ENCODE assay signal across 8 cellular contexts in genomic region chr2:217993817-217994459, GRCh38. TPM values are rescaled to one million over a fixed set of nuclear protein-coding genes. Genes with fewer than 3 reads are reported as not detected.
DNase-seq lines count a peak whose midpoint lies in the region; ATAC-seq and TF ChIP-seq lines count a peak whose summit lies in the region.

No MANE protein-coding gene starts in this region.

- ATAC-seq in HG03457 (IDR thresholded peaks at IDR 0.05; ENCODE audit: unreplicated experiment), result no peak

- no peak overlapping the region for H3K4me3 ChIP-seq in BLaER1 treated with 17β-estradiol and CSF1 and Interleukin-3, amounts not matched to agents 10 nM and 100 nM
- H3K4me3 ChIP-seq in HEK293 (ENCODE audit: low read depth, low read length), result no peak overlapping the region
- no peak overlapping the region for H3K4me3 ChIP-seq in SJCRH30

- DNase-seq in SJCRH30 (peak; percentile 45 to 64), hepatic stellate cell (ENCODE audit: low spot score) (peak; percentile 67), NCI-H146 (lab: John Stamatoyannopoulos, UW) (no peak)
- peak; percentile 69 for DNase-seq in activated naive CD4-positive, alpha-beta T cell treated with anti-CD3 and anti-CD28 coated beads, Interleukin-2, amount 10 ng/mL, durations not matched to agents 7 days and 5 days
- peak; percentile 58 for DNase-seq in stimulated activated CD4-positive, alpha-beta T cell treated with anti-CD3 and anti-CD28 coated beads, Interleukin-12 subunit alpha, Interleukin-12 subunit beta, amount 100 ng/mL, for 4 hours

- POLR2A ChIA-PET in HEK293 (lab: Yijun Ruan, JAX), result interaction anchor here (0.7 kb wide), 1 partner anchor 148 kb away, joined by 4 read pairs; no protein-coding TSS in a partner anchor

- peak overlapping the region in 8 of 11 experiments; percentile 26 to 55 (median 44); a peak in 6 of 22 replicates for H3K9ac ChIP-seq in BLaER1 treated with 17β-estradiol and CSF1 and Interleukin-3, amounts not matched to agents 10 nM and 100 nM

- H3K9me3 Mint-ChIP-seq in activated naive CD4-positive, alpha-beta T cell treated with anti-CD3 and anti-CD28 coated beads, Interleukin-2, amount 10 ng/mL, durations not matched to agents 7 days and 5 days, result no peaks in the 10 kb centered on the region

- CTCF ChIA-PET in HEK293 (lab: Yijun Ruan, JAX), result interaction anchor here (0.6 to 6.9 kb wide), 50 partner anchors 9 to 222 kb away, joined by 3 to 107 read pairs (median 4); partner anchors contain the start of genes RUFY4 and TNS1
- CTCF ChIA-PET in activated naive CD4-positive, alpha-beta T cell treated with anti-CD3 and anti-CD28 coated beads, Interleukin-2, amount 10 ng/mL, durations not matched to agents 7 days and 5 days (lab: Charles Lee), result interaction anchor here (0.6 to 4.7 kb wide), 22 partner anchors 9 to 208 kb away, joined by 3 to 43 read pairs (median 4); partner anchors contain the start of genes RUFY4 and TNS1

- peaks cover 27 to 40% (median 32%) of the 10 kb centered on the region in 10 experiments for H3K4me1 ChIP-seq in BLaER1 treated with 17β-estradiol and CSF1 and Interleukin-3, amounts not matched to agents 10 nM and 100 nM
- H3K4me1 ChIP-seq in HEK293 (ENCODE audit: control insufficient read depth, insufficient read depth, low read length) (peaks cover 4% of the 10 kb centered on the region; the same call in 1 of the 2 replicates), SJCRH30 (no peaks in the 10 kb centered on the region)

- H3K36me3 Mint-ChIP-seq in activated naive CD4-positive, alpha-beta T cell treated with anti-CD3 and anti-CD28 coated beads, Interleukin-2, amount 10 ng/mL, durations not matched to agents 7 days and 5 days, result no peaks in the 10 kb centered on the region

- no peaks in the 10 kb centered on the region; a peak in 1 of 22 replicates for H3K27me3 ChIP-seq in BLaER1 treated with 17β-estradiol and CSF1 and Interleukin-3, amounts not matched to agents 10 nM and 100 nM
- peaks cover 3% of the 10 kb centered on the region; the same call in 1 of the 2 replicates for H3K27me3 ChIP-seq in SJCRH30

- H3K27ac ChIP-seq in BLaER1 treated with 17β-estradiol and CSF1 and Interleukin-3, amounts not matched to agents 10 nM and 100 nM, result peak overlapping the region in 3 of 11 experiments; percentile 11 to 36 (median 25); a peak in 2 of 22 replicates
- H3K27ac ChIP-seq in HEK293 (ENCODE audit: extremely low read depth, low read depth, low read length), result no peak overlapping the region
- no peak overlapping the region for H3K27ac ChIP-seq in SJCRH30

- no peaks in the 10 kb centered on the region for H3K9me3 ChIP-seq in BLaER1 treated with 17β-estradiol and CSF1 and Interleukin-3, amounts not matched to agents 10 nM and 100 nM (replicated peaks in 1 of 11)
- no peaks in the 10 kb centered on the region for H3K9me3 ChIP-seq in HEK293 (ENCODE audit: control insufficient read depth, insufficient read depth, low read depth, low read length)
- no peaks in the 10 kb centered on the region for H3K9me3 ChIP-seq in SJCRH30 (replicated peaks)

- H3K4me2 ChIP-seq in BLaER1 treated with 17β-estradiol and CSF1 and Interleukin-3, amounts not matched to agents 10 nM and 100 nM, result peak overlapping the region; percentile 53 to 79 (median 71); a peak in 21 of 22 replicates

- H3K36me3 ChIP-seq in BLaER1 treated with 17β-estradiol and CSF1 and Interleukin-3, amounts not matched to agents 10 nM and 100 nM, result peaks cover 0 to 45% (median 6%) of the 10 kb centered on the region in 11 experiments; a peak in 8 of 22 replicates
- no peaks in the 10 kb centered on the region for H3K36me3 ChIP-seq in HEK293 (ENCODE audit: control insufficient read depth in 2 of 2, insufficient read depth in 1 of 2, low read length in 2 of 2)
- no peaks in the 10 kb centered on the region for H3K36me3 ChIP-seq in SJCRH30

- no peak overlapping the region for H3K4me3 Mint-ChIP-seq in activated naive CD4-positive, alpha-beta T cell treated with anti-CD3 and anti-CD28 coated beads, Interleukin-2, amount 10 ng/mL, durations not matched to agents 7 days and 5 days

- H3K27me3 Mint-ChIP-seq in activated naive CD4-positive, alpha-beta T cell treated with anti-CD3 and anti-CD28 coated beads, Interleukin-2, amount 10 ng/mL, durations not matched to agents 7 days and 5 days, result peaks cover 17% of the 10 kb centered on the region

- H4K20me1 ChIP-seq in BLaER1 treated with 17β-estradiol and CSF1 and Interleukin-3, amounts not matched to agents 10 nM and 100 nM, result peaks cover 0 to 29% (median 0%) of the 10 kb centered on the region in 11 experiments; a peak in 5 of 22 replicates

- TF ChIP-seq CTCF in HEK293 (tag by site-specific recombination; IDR thresholded peaks at IDR 0.05), result peak; percentile 71

- H3K4me1 Mint-ChIP-seq in activated naive CD4-positive, alpha-beta T cell treated with anti-CD3 and anti-CD28 coated beads, Interleukin-2, amount 10 ng/mL, durations not matched to agents 7 days and 5 days, result no peaks in the 10 kb centered on the region

- no peak overlapping the region for H3K27ac Mint-ChIP-seq in activated naive CD4-positive, alpha-beta T cell treated with anti-CD3 and anti-CD28 coated beads, Interleukin-2, amount 10 ng/mL, durations not matched to agents 7 days and 5 days

TF ChIP-seq in HEK293, 187 proteins besides CTCF, POLR2A, EP300 and RAD21:
- no peak for TF ChIP-seq ELK4 (IDR thresholded peaks at IDR 0.05; ENCODE audit: borderline replicate concordance, low read depth, low read length)
- TF ChIP-seq ZNF660 (tag by site-specific recombination; IDR thresholded peaks at IDR 0.05), result peak; percentile 50; the same call in 1 of the 2 replicates
- TF ChIP-seq PATZ1 (tag by site-specific recombination; IDR thresholded peaks at IDR 0.05), result 0 out of 2 replicates have a peak, but pooled peaks have one; percentile 23

RNA-seq across cellular contexts. Expression of gene TNS1, which starts 8.9 kb away (rescaled TPM):
- total RNA-seq in SJCRH30 (2014; rRNA removed; shearing (Covaris generic)), result 2.5 and 3.0 TPM in 2 replicates
